In genomic region chr5:177351392-177352329, GRCh38 we compare ENCODE assay signal across 1 cellular context.
TF ChIP-seq lines count a peak whose summit lies in the region.

Gene LMAN2 (minus strand): TSS chr5:177351668. CDS start chr5:177351647, 21 bp downstream.

TF ChIP-seq in K562, 482 proteins besides CTCF, POLR2A, EP300 and RAD21 (continued from another document and continues in another):
- TF ChIP-seq FOXP1 (CRISPR knock-in tag; IDR thresholded peaks at IDR 0.05) (0 out of 2 replicates have a peak, but pooled peaks have one; percentile 63), FOXM1 (IDR thresholded peaks at IDR 0.05; ENCODE audit: low read depth) (peak; percentile 64; the same call in 1 of the 2 replicates), FOXM1 (CRISPR knock-in tag; IDR thresholded peaks at IDR 0.05; ENCODE audit: low read depth) (0 out of 2 replicates have a peak, but pooled peaks have one; percentile 53), ARNT (IDR thresholded peaks at IDR 0.05) (peak; percentile 72 to 87; a peak in 3 of 4 replicates), NFE2 (IDR thresholded peaks at IDR 0.05; ENCODE audit: low read depth) (peak; percentile 66), ZNF280B (CRISPR knock-in tag; IDR thresholded peaks at IDR 0.05) (no peak), AFF1 (IDR thresholded peaks at IDR 0.05; ENCODE audit: low read depth in 1 of 2, partially characterized antibody in 2 of 2) (peak; percentile 85 to 93), MCM3 (IDR thresholded peaks at IDR 0.05) (no peak), WHSC1 (IDR thresholded peaks at IDR 0.05; ENCODE audit: low read length) (no peak), ZNF740 (CRISPR knock-in tag; IDR thresholded peaks at IDR 0.05) (no peak), ZNF740 (tag; IDR thresholded peaks at IDR 0.05) (no peak), FOXJ3 (CRISPR knock-in tag; IDR thresholded peaks at IDR 0.05) (no peak), KLF10 (CRISPR knock-in tag; IDR thresholded peaks at IDR 0.05) (no peak), HOXB6 (CRISPR knock-in tag; IDR thresholded peaks at IDR 0.05; ENCODE audit: borderline replicate concordance) (no peak), MEF2A (IDR thresholded peaks at IDR 0.05; ENCODE audit: control insufficient read depth, low read depth, low read length) (no peak), MTA1 (IDR thresholded peaks at IDR 0.05; ENCODE audit: borderline replicate concordance) (peak; percentile 45; the same call in 1 of the 2 replicates), THRAP3 (IDR thresholded peaks at IDR 0.05; ENCODE audit: borderline replicate concordance) (peak; percentile 94), EHMT2 (IDR thresholded peaks at IDR 0.05) (0 out of 2 replicates have a peak, but pooled peaks have one; percentile 27), YBX1 (IDR thresholded peaks at IDR 0.05) (no peak), ZNF668 (CRISPR knock-in tag; IDR thresholded peaks at IDR 0.05) (no peak), ZBTB33 (CRISPR knock-in tag; IDR thresholded peaks at IDR 0.05) (peak; percentile 98), ETV1 (tag; conservative IDR thresholded peaks at IDR 0.05; ENCODE audit: low read depth) (peak; percentile 89), MYBL2 (IDR thresholded peaks at IDR 0.05; ENCODE audit: low read depth) (no peak; the same call in 1 of the 2 replicates), MYBL2 (CRISPR knock-in tag; IDR thresholded peaks at IDR 0.05; ENCODE audit: borderline replicate concordance) (no peak), L3MBTL2 (IDR thresholded peaks at IDR 0.05) (peak; percentile 71), CREBBP (IDR thresholded peaks at IDR 0.05; ENCODE audit: low read depth, low read length) (no peak), MBD2 (IDR thresholded peaks at IDR 0.05; ENCODE audit: borderline replicate concordance, low read depth) (peak; percentile 99), RUNX1 (IDR thresholded peaks at IDR 0.05; ENCODE audit: low read depth) (no peak), SRSF1 (IDR thresholded peaks at IDR 0.05; ENCODE audit: low read depth, low read length) (no peak), ZC3H4 (CRISPR knock-in tag; IDR thresholded peaks at IDR 0.05; ENCODE audit: borderline replicate concordance) (no peak), NONO (IDR thresholded peaks at IDR 0.05; ENCODE audit: low read depth in 2 of 2, low read length in 1 of 2) (no peak; a peak in 1 of 4 replicates), TSC22D4 (tag; IDR thresholded peaks at IDR 0.05) (no peak), FOXA1 (IDR thresholded peaks at IDR 0.05; ENCODE audit: borderline replicate concordance) (no peak), HDAC2 (IDR thresholded peaks at IDR 0.05) (peak; percentile 82), NRF1 (conservative IDR thresholded peaks at IDR 0.05 in 1 of 2, IDR thresholded peaks at IDR 0.05 in 1 of 2) (peak; percentile 59 to 66), ZC3H8 (IDR thresholded peaks at IDR 0.05) (peak; percentile 68; the same call in 1 of the 2 replicates), RBM14 (IDR thresholded peaks at IDR 0.05; ENCODE audit: borderline replicate concordance, insufficient read depth, low read depth, low read length) (no peak), KDM1A (IDR thresholded peaks at IDR 0.05) (no peak), LCOR (CRISPR knock-in tag; IDR thresholded peaks at IDR 0.05) (0 out of 2 replicates have a peak, but pooled peaks have one; percentile 91), STAG1 (CRISPR knock-in tag; IDR thresholded peaks at IDR 0.05; ENCODE audit: borderline replicate concordance) (no peak), MED1 (CRISPR knock-in tag; IDR thresholded peaks at IDR 0.05; ENCODE audit: borderline replicate concordance) (no peak), POLR2AphosphoS5 (IDR thresholded peaks at IDR 0.05; ENCODE audit: control insufficient read depth, insufficient read depth, low read depth, low read length) (peak; percentile 70; the same call in 1 of the 2 replicates), ZNF717 (CRISPR knock-in tag; IDR thresholded peaks at IDR 0.05) (no peak), FOXK2 (conservative IDR thresholded peaks at IDR 0.05 in 1 of 2, IDR thresholded peaks at IDR 0.05 in 1 of 2; ENCODE audit: low read depth in 2 of 2) (peak; percentile 72 to 77)
- TF ChIP-seq, protein P1, sequence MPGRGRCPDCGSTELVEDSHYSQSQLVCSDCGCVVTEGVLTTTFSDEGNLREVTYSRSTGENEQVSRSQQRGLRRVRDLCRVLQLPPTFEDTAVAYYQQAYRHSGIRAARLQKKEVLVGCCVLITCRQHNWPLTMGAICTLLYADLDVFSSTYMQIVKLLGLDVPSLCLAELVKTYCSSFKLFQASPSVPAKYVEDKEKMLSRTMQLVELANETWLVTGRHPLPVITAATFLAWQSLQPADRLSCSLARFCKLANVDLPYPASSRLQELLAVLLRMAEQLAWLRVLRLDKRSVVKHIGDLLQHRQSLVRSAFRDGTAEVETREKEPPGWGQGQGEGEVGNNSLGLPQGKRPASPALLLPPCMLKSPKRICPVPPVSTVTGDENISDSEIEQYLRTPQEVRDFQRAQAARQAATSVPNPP (IDR thresholded peaks at IDR 0.05; ENCODE audit: borderline replicate concordance, insufficient read depth, insufficient read length), result no peak
- TF ChIP-seq, protein P2, sequence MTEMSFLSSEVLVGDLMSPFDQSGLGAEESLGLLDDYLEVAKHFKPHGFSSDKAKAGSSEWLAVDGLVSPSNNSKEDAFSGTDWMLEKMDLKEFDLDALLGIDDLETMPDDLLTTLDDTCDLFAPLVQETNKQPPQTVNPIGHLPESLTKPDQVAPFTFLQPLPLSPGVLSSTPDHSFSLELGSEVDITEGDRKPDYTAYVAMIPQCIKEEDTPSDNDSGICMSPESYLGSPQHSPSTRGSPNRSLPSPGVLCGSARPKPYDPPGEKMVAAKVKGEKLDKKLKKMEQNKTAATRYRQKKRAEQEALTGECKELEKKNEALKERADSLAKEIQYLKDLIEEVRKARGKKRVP (CRISPR knock-in tag; IDR thresholded peaks at IDR 0.05), result no peak
- TF ChIP-seq, protein P3, sequence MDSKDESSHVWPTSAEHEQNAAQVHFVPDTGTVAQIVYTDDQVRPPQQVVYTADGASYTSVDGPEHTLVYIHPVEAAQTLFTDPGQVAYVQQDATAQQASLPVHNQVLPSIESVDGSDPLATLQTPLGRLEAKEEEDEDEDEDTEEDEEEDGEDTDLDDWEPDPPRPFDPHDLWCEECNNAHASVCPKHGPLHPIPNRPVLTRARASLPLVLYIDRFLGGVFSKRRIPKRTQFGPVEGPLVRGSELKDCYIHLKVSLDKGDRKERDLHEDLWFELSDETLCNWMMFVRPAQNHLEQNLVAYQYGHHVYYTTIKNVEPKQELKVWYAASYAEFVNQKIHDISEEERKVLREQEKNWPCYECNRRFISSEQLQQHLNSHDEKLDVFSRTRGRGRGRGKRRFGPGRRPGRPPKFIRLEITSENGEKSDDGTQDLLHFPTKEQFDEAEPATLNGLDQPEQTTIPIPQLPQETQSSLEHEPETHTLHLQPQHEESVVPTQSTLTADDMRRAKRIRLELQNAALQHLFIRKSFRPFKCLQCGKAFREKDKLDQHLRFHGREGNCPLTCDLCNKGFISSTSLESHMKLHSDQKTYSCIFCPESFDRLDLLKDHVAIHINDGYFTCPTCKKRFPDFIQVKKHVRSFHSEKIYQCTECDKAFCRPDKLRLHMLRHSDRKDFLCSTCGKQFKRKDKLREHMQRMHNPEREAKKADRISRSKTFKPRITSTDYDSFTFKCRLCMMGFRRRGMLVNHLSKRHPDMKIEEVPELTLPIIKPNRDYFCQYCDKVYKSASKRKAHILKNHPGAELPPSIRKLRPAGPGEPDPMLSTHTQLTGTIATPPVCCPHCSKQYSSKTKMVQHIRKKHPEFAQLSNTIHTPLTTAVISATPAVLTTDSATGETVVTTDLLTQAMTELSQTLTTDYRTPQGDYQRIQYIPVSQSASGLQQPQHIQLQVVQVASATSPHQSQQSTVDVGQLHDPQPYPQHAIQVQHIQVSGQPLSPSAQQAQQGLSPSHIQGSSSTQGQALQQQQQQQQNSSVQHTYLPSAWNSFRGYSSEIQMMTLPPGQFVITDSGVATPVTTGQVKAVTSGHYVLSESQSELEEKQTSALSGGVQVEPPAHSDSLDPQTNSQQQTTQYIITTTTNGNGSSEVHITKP (IDR thresholded peaks at IDR 0.05; ENCODE audit: partially characterized antibody), result peak; percentile 51
- TF ChIP-seq, protein P4, sequence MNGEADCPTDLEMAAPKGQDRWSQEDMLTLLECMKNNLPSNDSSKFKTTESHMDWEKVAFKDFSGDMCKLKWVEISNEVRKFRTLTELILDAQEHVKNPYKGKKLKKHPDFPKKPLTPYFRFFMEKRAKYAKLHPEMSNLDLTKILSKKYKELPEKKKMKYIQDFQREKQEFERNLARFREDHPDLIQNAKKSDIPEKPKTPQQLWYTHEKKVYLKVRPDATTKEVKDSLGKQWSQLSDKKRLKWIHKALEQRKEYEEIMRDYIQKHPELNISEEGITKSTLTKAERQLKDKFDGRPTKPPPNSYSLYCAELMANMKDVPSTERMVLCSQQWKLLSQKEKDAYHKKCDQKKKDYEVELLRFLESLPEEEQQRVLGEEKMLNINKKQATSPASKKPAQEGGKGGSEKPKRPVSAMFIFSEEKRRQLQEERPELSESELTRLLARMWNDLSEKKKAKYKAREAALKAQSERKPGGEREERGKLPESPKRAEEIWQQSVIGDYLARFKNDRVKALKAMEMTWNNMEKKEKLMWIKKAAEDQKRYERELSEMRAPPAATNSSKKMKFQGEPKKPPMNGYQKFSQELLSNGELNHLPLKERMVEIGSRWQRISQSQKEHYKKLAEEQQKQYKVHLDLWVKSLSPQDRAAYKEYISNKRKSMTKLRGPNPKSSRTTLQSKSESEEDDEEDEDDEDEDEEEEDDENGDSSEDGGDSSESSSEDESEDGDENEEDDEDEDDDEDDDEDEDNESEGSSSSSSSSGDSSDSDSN (IDR thresholded peaks at IDR 0.05; ENCODE audit: borderline replicate concordance in 1 of 2, low read depth in 2 of 2, low read length in 2 of 2), result peak; percentile 45 to 68; a peak in 2 of 4 replicates
- TF ChIP-seq, protein P5, sequence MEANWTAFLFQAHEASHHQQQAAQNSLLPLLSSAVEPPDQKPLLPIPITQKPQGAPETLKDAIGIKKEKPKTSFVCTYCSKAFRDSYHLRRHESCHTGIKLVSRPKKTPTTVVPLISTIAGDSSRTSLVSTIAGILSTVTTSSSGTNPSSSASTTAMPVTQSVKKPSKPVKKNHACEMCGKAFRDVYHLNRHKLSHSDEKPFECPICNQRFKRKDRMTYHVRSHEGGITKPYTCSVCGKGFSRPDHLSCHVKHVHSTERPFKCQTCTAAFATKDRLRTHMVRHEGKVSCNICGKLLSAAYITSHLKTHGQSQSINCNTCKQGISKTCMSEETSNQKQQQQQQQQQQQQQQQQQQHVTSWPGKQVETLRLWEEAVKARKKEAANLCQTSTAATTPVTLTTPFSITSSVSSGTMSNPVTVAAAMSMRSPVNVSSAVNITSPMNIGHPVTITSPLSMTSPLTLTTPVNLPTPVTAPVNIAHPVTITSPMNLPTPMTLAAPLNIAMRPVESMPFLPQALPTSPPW (CRISPR knock-in tag; IDR thresholded peaks at IDR 0.05), result peak; percentile 61
